In the genomic region with DNA sequence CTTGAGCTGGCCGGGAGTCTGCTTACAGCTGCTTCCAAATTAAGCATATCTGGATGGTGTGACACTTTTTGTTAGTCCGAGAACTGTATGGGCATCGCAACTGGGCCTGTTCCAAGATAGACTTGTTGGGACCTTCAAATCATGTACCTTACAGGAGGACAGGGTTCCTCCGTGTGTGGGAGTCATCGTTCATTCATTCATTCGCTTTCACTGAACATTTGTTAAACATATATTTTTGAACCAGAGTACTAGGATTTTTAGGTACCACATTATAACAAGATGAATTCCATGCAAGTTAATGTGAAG, we compare ENCODE assay signal across 8 cellular contexts. TPM values are rescaled to one million over a fixed set of nuclear protein-coding genes. Genes with fewer than 3 reads are reported as not detected.
DNase-seq lines count a peak whose midpoint lies in the region; ATAC-seq, FAIRE-seq and TF ChIP-seq lines count a peak whose summit lies in the region.

No MANE protein-coding gene starts in this region.

- DNase-seq in activated CD4-positive, alpha-beta memory T cell treated with anti-CD3 and anti-CD28 coated beads for 36 hours: no peak
- DNase-seq in keratinocyte (ENCODE audit: low read depth, low spot score) (no peak), tibial nerve (ENCODE audit: low spot score in 2 of 2) (no peak), urothelium cell line (ENCODE audit: low spot score) (no peak)
- no peak for DNase-seq in effector CD4-positive, alpha-beta T cell
- no peak for DNase-seq in stimulated activated CD4-positive, alpha-beta T cell treated with anti-CD3 and anti-CD28 coated beads, Interleukin-15, amount 100 ng/mL, for 24 hours

- H2AFZ ChIP-seq in keratinocyte (ENCODE audit: control insufficient read depth, low read length): peak overlapping the region; percentile 93

- no peaks in the 10 kb centered on the region for H3K27me3 ChIP-seq in keratinocyte (ENCODE audit: control insufficient read depth, extremely low read depth, insufficient read depth, low read length)
- H3K27me3 ChIP-seq in tibial nerve: no peaks in the 10 kb centered on the region

- CTCF ChIA-PET in activated CD4-positive, alpha-beta memory T cell treated with anti-CD3 and anti-CD28 coated beads for 36 hours (lab: Charles Lee): interaction anchor here (0.7 to 2.5 kb wide), 12 partner anchors 10 to 335 kb away, joined by 3 to 11 read pairs (median 4); a partner anchor contains a TSS

- dilution Hi-C loops in keratinocyte (cut with MboI; ENCODE audit: extremely low pct_ligation_motif_present, low sequenced_read_pairs): no loop called here

- H3K79me2 ChIP-seq in keratinocyte (ENCODE audit: control insufficient read depth, insufficient read depth, low read length): peaks cover 39% of the 10 kb centered on the region

- POLR2A ChIA-PET in activated CD4-positive, alpha-beta memory T cell treated with anti-CD3 and anti-CD28 coated beads for 36 hours (lab: Charles Lee): interaction anchor here (1.1 to 1.2 kb wide), 3 partner anchors 58 to 71 kb away, joined by 3 to 6 read pairs (median 4); a partner anchor contains a TSS

- peaks cover 30% of the 10 kb centered on the region for H3K4me1 ChIP-seq in keratinocyte (ENCODE audit: control insufficient read depth, extremely low read depth, insufficient read depth, low read length)
- H3K4me1 ChIP-seq in tibial nerve: peaks cover 0 to 43% (median 18%) of the 10 kb centered on the region in 4 donors

- H3K9ac ChIP-seq in keratinocyte (ENCODE audit: control insufficient read depth, extremely low read depth, insufficient read depth, low read length): peak overlapping the region; percentile 83

- H3K9me3 ChIP-seq in keratinocyte (ENCODE audit: control insufficient read depth, low read depth, low read length) (no peaks in the 10 kb centered on the region), tibial nerve (no peaks in the 10 kb centered on the region)

- peak overlapping the region; percentile 84 for H3K27ac Mint-ChIP-seq in activated CD4-positive, alpha-beta memory T cell treated with anti-CD3 and anti-CD28 coated beads for 36 hours

- H3K36me3 Mint-ChIP-seq in activated CD4-positive, alpha-beta memory T cell treated with anti-CD3 and anti-CD28 coated beads for 36 hours: peaks cover 1% of the 10 kb centered on the region

- H3K4me3 ChIP-seq in keratinocyte (ENCODE audit: control insufficient read depth in 2 of 3, extremely low read depth in 1 of 3, insufficient read depth in 2 of 3, low read depth in 1 of 3, low read length in 3 of 3): peak overlapping the region; percentile 93 to 99 (median 95)
- H3K4me3 ChIP-seq in tibial nerve: peak overlapping the region; percentile 56 to 94 (median 78)

- peak overlapping the region; percentile 87 for H3K4me2 ChIP-seq in keratinocyte (ENCODE audit: control insufficient read depth, extremely low read depth, insufficient read depth, low read depth, low read length)

- H3K27me3 Mint-ChIP-seq in activated CD4-positive, alpha-beta memory T cell treated with anti-CD3 and anti-CD28 coated beads for 36 hours: no peaks in the 10 kb centered on the region

- peaks cover 30% of the 10 kb centered on the region for H3K4me1 Mint-ChIP-seq in activated CD4-positive, alpha-beta memory T cell treated with anti-CD3 and anti-CD28 coated beads for 36 hours (ENCODE audit: low read depth)

- FAIRE-seq in keratinocyte (lab: Jason Lieb, UNC) (peak; percentile 5), urothelium cell line (lab: Jason Lieb, UNC) (no peak)

- TF ChIP-seq EP300 in tibial nerve (IDR thresholded peaks at IDR 0.05): no peak

- H3K27ac ChIP-seq in keratinocyte (ENCODE audit: control insufficient read depth, insufficient read depth, low read length): peak overlapping the region; percentile 66
- H3K27ac ChIP-seq in tibial nerve: peak overlapping the region; percentile 55 to 92 (median 88)

- no peak for TF ChIP-seq POLR2A in tibial nerve (IDR thresholded peaks at IDR 0.05)

- no peaks in the 10 kb centered on the region for H3K9me3 Mint-ChIP-seq in activated CD4-positive, alpha-beta memory T cell treated with anti-CD3 and anti-CD28 coated beads for 36 hours

- peak overlapping the region; percentile 88 for H3K4me3 Mint-ChIP-seq in activated CD4-positive, alpha-beta memory T cell treated with anti-CD3 and anti-CD28 coated beads for 36 hours

- TF ChIP-seq CTCF in keratinocyte (optimal IDR thresholded peaks at IDR 0.05 in 1 of 3, IDR thresholded peaks at IDR 0.05 in 1 of 3, conservative IDR thresholded peaks at IDR 0.05 in 1 of 3; ENCODE audit: extremely low read depth in 1 of 3, insufficient read depth in 2 of 3, low read length in 3 of 3) (no peak), tibial nerve (IDR thresholded peaks at IDR 0.05) (no peak)

- peak; percentile 42 for ATAC-seq in GM18909 (IDR thresholded peaks at IDR 0.05; ENCODE audit: poor library complexity, unreplicated experiment)
- ATAC-seq in HG02885 (IDR thresholded peaks at IDR 0.05; ENCODE audit: poor library complexity, unreplicated experiment): peak; percentile 39

- WGBS in tibial nerve, 2 donors: 12 to 17% methylated on average over 6 of the region's 6 CpGs

- intact Hi-C loops in activated CD4-positive, alpha-beta memory T cell treated with anti-CD3 and anti-CD28 coated beads for 36 hours (cut with micrococcal nuclease): loop anchor here (5.0 to 10.0 kb wide), 2 partner anchors 379 to 1314 kb away; a partner anchor contains a TSS

- no peaks in the 10 kb centered on the region for H3K36me3 ChIP-seq in keratinocyte (ENCODE audit: control insufficient read depth in 2 of 2, extremely low read depth in 1 of 2, insufficient read depth in 2 of 2, low read length in 2 of 2)
- H3K36me3 ChIP-seq in tibial nerve: no peaks in the 10 kb centered on the region

- no peaks in the 10 kb centered on the region for H4K20me1 ChIP-seq in keratinocyte (ENCODE audit: control insufficient read depth, extremely low read depth, insufficient read depth, low read length)

- no peaks in the 10 kb centered on the region for H3K9me1 ChIP-seq in keratinocyte (ENCODE audit: control insufficient read depth, extremely low read depth, insufficient read depth, low read length)

RNA-seq across cellular contexts. Expression of a gene that starts 0.4 kb away (rescaled TPM):
- 10 to 100 TPM; 39.2 to 41.3 TPM for total RNA-seq in activated CD4-positive, alpha-beta memory T cell treated with anti-CD3 and anti-CD28 coated beads for 36 hours
- 9.9 to 18.8 TPM (median 12.7 TPM) in 3 replicates for polyA plus RNA-seq in keratinocyte
- polyA plus RNA-seq in keratinocyte (2011; ENCODE audit: low read depth): 26.2 TPM
- polyA plus RNA-seq in keratinocyte (2011; cell fraction: cytosol; rRNA removed): 10.3 and 17.0 TPM in 2 replicates
- 18.3 and 22.2 TPM in 2 replicates for polyA plus RNA-seq in keratinocyte (2011; cell fraction: nucleus; rRNA removed)
- polyA plus RNA-seq in keratinocyte (2012; ENCODE audit: low replicate concordance): 11.5 and 26.4 TPM in 2 replicates
- polyA minus RNA-seq in keratinocyte: 21.6 to 50.5 TPM (median 24.4 TPM) in 3 replicates
- 18.8 TPM for polyA minus RNA-seq in keratinocyte (2011; cell fraction: cytosol; rRNA and poly(A)+ RNA removed)
- polyA minus RNA-seq in keratinocyte (2011; cell fraction: nucleus; rRNA and poly(A)+ RNA removed): 22.4 and 40.6 TPM in 2 replicates
- 10 to 100 TPM; 34.7 to 52.0 (median 42.9) TPM for total RNA-seq in tibial nerve

RNA-seq across cellular contexts. Expression of a gene that starts 58.7 kb away (rescaled TPM):
- 10 to 100 TPM in 1 of 2 experiments, 1 to 10 TPM in 1; 10.0 to 11.5 TPM for total RNA-seq in activated CD4-positive, alpha-beta memory T cell treated with anti-CD3 and anti-CD28 coated beads for 36 hours
- 15.2 to 32.4 TPM (median 24.5 TPM) in 3 replicates for polyA plus RNA-seq in keratinocyte
- polyA plus RNA-seq in keratinocyte (2011; ENCODE audit: low read depth): 8.1 TPM
- polyA plus RNA-seq in keratinocyte (2011; cell fraction: cytosol; rRNA removed): 4.6 and 8.1 TPM in 2 replicates
- 106 and 121 TPM in 2 replicates for polyA plus RNA-seq in keratinocyte (2011; cell fraction: nucleus; rRNA removed)
- 10.4 and 13.9 TPM in 2 replicates for polyA plus RNA-seq in keratinocyte (2012; ENCODE audit: low replicate concordance)
- 6.0 to 34.7 TPM (median 14.2 TPM) in 3 replicates for polyA minus RNA-seq in keratinocyte
- 10.2 TPM for polyA minus RNA-seq in keratinocyte (2011; cell fraction: cytosol; rRNA and poly(A)+ RNA removed)
- 15.1 and 30.6 TPM in 2 replicates for polyA minus RNA-seq in keratinocyte (2011; cell fraction: nucleus; rRNA and poly(A)+ RNA removed)
- 10 to 100 TPM; 20.8 to 71.7 (median 46.2) TPM for total RNA-seq in tibial nerve
